11 cellular contexts compared by ENCODE assay signal in the genomic region with DNA sequence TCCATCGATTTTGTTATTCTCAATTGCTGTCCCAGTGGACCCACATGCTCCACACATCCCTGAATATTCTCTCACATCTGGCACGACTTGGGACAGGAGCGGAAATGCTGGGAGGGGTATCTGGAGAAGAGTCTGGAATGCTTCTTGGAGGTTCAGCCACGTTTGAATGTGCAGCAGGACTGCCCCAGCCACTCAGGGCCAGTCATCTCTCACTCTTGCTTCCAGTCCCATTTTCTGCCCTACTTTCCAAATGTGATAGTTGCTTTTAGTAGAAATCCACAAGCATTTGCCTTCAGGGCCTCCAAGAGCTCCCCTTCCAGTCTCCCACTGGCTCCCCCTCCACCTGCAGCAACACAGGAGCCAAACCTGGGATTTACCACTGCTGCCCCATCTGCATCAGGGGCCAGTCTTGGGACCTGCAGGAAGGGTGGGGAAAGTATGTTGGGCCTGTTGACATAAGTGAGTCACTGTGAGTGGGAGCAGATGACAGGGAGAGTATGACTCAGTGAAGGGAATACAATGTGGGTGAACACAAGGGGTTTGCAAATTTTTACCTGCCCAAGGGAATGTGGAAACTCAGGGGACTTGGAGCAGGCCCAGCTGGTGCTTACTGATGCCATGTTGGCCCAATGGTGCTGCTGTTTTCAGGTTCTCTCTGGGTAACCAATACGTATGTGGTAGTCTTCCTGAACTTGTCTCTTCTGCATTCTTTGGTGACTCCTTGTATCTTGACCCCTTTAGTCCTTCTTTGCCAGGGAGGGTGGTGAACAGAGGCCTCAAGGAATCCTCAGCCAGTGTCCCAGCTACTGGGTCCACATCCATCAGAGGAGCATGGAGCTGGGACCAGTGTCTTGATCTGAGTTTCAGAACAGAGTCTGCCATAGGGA.
DNase-seq lines count a peak whose midpoint lies in the region; ATAC-seq lines count a peak whose summit lies in the region.
"Had no signal": no experiment of that assay in that cellular context is flagged by ENCODE, and none has a peak within 500 bp of the region (broad histone marks: within the 10 kb centered on the region; RNA-seq: fewer than 3 reads in every experiment).

No MANE protein-coding gene starts in this region.

- POLR2A ChIA-PET in CD8-positive, alpha-beta memory T cell (lab: Charles Lee) = no interaction called here

- no peaks in the 10 kb centered on the region for H3K27me3 ChIP-seq in CD8-positive, alpha-beta memory T cell (ENCODE audit: insufficient read depth, low read length, poor library complexity, severe bottlenecking)

- H3K36me3 Mint-ChIP-seq in CD8-positive, alpha-beta memory T cell = no peaks in the 10 kb centered on the region
- H3K36me3 Mint-ChIP-seq: stimulated activated naive B cell treated with anti-CD40 and anti-IgM and Interleukin-4, amounts not matched to agents 10 μg/mL and 1 μg/mL and 100 μg/mL, for 72 hours had no signal

- no peaks in the 10 kb centered on the region for H3K36me3 ChIP-seq in CD8-positive, alpha-beta memory T cell (ENCODE audit: insufficient read depth, low read length)
- H3K36me3 ChIP-seq: BE2C had no signal

- H3K4me1 Mint-ChIP-seq in stimulated activated naive CD8-positive, alpha-beta T cell treated with anti-CD3 and anti-CD28 coated beads, Interleukin-15, amount 100 ng/mL, for 72 hours = peaks cover 16% of the 10 kb centered on the region
- no peaks in the 10 kb centered on the region for H3K4me1 Mint-ChIP-seq in CD8-positive, alpha-beta memory T cell
- H3K4me1 Mint-ChIP-seq: activated CD4-positive, alpha-beta T cell treated with anti-CD3 and anti-CD28 coated beads, Interleukin-2, amount 10 ng/mL, durations not matched to agents 7 days and 5 days had no signal

- in situ Hi-C loops in KBM-7 (cut with MboI; ENCODE audit: low pct_unique_long_range_greater_than_20kb, low sequenced_read_pairs) = no loop called here

- no peak overlapping the region for H3K4me3 ChIP-seq in CD8-positive, alpha-beta memory T cell (ENCODE audit: low read length)

- ATAC-seq in esophagus mucosa = peak; percentile 81
- ATAC-seq in stimulated activated naive CD8-positive, alpha-beta T cell treated with anti-CD3 and anti-CD28 coated beads, Interleukin-15, amount 100 ng/mL, for 72 hours = peak; percentile 61

- H3K4me1 ChIP-seq in CD8-positive, alpha-beta memory T cell (ENCODE audit: insufficient read depth, low read length) = no peaks in the 10 kb centered on the region
- H3K4me1 ChIP-seq: BE2C had no signal

- CTCF ChIA-PET in CD8-positive, alpha-beta memory T cell (lab: Charles Lee) = no interaction called here

- no peaks in the 10 kb centered on the region for H3K9me3 Mint-ChIP-seq in stimulated activated naive CD8-positive, alpha-beta T cell treated with anti-CD3 and anti-CD28 coated beads, Interleukin-15, amount 100 ng/mL, for 72 hours
- no peaks in the 10 kb centered on the region for H3K9me3 Mint-ChIP-seq in CD8-positive, alpha-beta memory T cell
- H3K9me3 Mint-ChIP-seq: activated CD4-positive, alpha-beta T cell treated with anti-CD3 and anti-CD28 coated beads, Interleukin-2, amount 10 ng/mL, durations not matched to agents 7 days and 5 days; stimulated activated naive B cell treated with anti-CD40 and anti-IgM and Interleukin-4, amounts not matched to agents 10 μg/mL and 1 μg/mL and 100 μg/mL, for 72 hours had no signal

- H3K27ac Mint-ChIP-seq in stimulated activated naive CD8-positive, alpha-beta T cell treated with anti-CD3 and anti-CD28 coated beads, Interleukin-15, amount 100 ng/mL, for 72 hours = no peak overlapping the region
- no peak overlapping the region for H3K27ac Mint-ChIP-seq in CD8-positive, alpha-beta memory T cell
- H3K27ac Mint-ChIP-seq: activated CD4-positive, alpha-beta T cell treated with anti-CD3 and anti-CD28 coated beads, Interleukin-2, amount 10 ng/mL, durations not matched to agents 7 days and 5 days; stimulated activated naive B cell treated with anti-CD40 and anti-IgM and Interleukin-4, amounts not matched to agents 10 μg/mL and 1 μg/mL and 100 μg/mL, for 72 hours had no signal

- no peaks in the 10 kb centered on the region for H3K9me3 ChIP-seq in CD8-positive, alpha-beta memory T cell (ENCODE audit: low read length)
- H3K9me3 ChIP-seq: BE2C had no signal

- H3K27ac ChIP-seq in CD8-positive, alpha-beta memory T cell (ENCODE audit: low read depth, low read length) = no peak overlapping the region

- H3K27me3 Mint-ChIP-seq in stimulated activated naive CD8-positive, alpha-beta T cell treated with anti-CD3 and anti-CD28 coated beads, Interleukin-15, amount 100 ng/mL, for 72 hours = peaks cover 63% of the 10 kb centered on the region
- H3K27me3 Mint-ChIP-seq in CD8-positive, alpha-beta memory T cell = peaks cover 32 to 70% of the 10 kb centered on the region in 2 donors

- DNase-seq in activated T-cell treated with anti-CD3 and anti-CD28 coated beads for 24 hours (ENCODE audit: low read depth) (peak; percentile 1), activated T-cell treated with anti-CD3 and anti-CD28 coated beads for 4 hours (no peak), NCI-H69 (lab: John Stamatoyannopoulos, UW) (peak; percentile 77), mesenteric fat pad (ENCODE audit: low spot score) (no peak), KBM-7 (no peak)
- no peak for DNase-seq in stimulated activated naive CD8-positive, alpha-beta T cell treated with anti-CD3 and anti-CD28 coated beads, Interleukin-15, amount 100 ng/mL, for 72 hours
- DNase-seq in CD8-positive, alpha-beta memory T cell = no peak
- DNase-seq: activated CD4-positive, alpha-beta T cell treated with anti-CD3 and anti-CD28 coated beads, Interleukin-2, amount 10 ng/mL, durations not matched to agents 7 days and 5 days; BE2C; stimulated activated naive B cell treated with anti-CD40 and anti-IgM and Interleukin-4, amounts not matched to agents 10 μg/mL and 1 μg/mL and 100 μg/mL, for 72 hours had no signal

- no peak overlapping the region for H3K4me3 Mint-ChIP-seq in stimulated activated naive CD8-positive, alpha-beta T cell treated with anti-CD3 and anti-CD28 coated beads, Interleukin-15, amount 100 ng/mL, for 72 hours
- no peak overlapping the region for H3K4me3 Mint-ChIP-seq in CD8-positive, alpha-beta memory T cell
- H3K4me3 Mint-ChIP-seq: activated CD4-positive, alpha-beta T cell treated with anti-CD3 and anti-CD28 coated beads, Interleukin-2, amount 10 ng/mL, durations not matched to agents 7 days and 5 days; stimulated activated naive B cell treated with anti-CD40 and anti-IgM and Interleukin-4, amounts not matched to agents 10 μg/mL and 1 μg/mL and 100 μg/mL, for 72 hours had no signal

Comparison
In these comparisons a context has a peak if more than half of its experiments do, and no peak if none do; other contexts are left out.
1. DNase-seq: peak in activated T-cell treated with anti-CD3 and anti-CD28 coated beads for 24 hours (single experiment) and NCI-H69 (single experiment); none in activated T-cell treated with anti-CD3 and anti-CD28 coated beads for 4 hours (single experiment), stimulated activated naive CD8-positive, alpha-beta T cell treated with anti-CD3 and anti-CD28 coated beads, Interleukin-15, amount 100 ng/mL, for 72 hours (0 of 2), CD8-positive, alpha-beta memory T cell (0 of 5), mesenteric fat pad (single experiment) and KBM-7 (single experiment).